Comparison of ENCODE assay signal across 1 cellular context in genomic region chr7:41046778-41047177, GRCh38.
TF ChIP-seq lines count a peak whose summit lies in the region.

No MANE protein-coding gene starts in this region.

TF ChIP-seq in H1, 55 proteins besides CTCF, POLR2A, EP300 and RAD21 (continued from another document):
- TF ChIP-seq SUZ12 (IDR thresholded peaks at IDR 0.05; ENCODE audit: low read length) = no peak
- TF ChIP-seq RFX5 (IDR thresholded peaks at IDR 0.05; ENCODE audit: borderline replicate concordance, low read depth, low read length) = no peak
- TF ChIP-seq BRCA1 (IDR thresholded peaks at IDR 0.05; ENCODE audit: low read depth, low read length) = no peak
- TF ChIP-seq BCL11A (IDR thresholded peaks at IDR 0.05; ENCODE audit: low read depth in 2 of 2, low read length in 2 of 2) = no peak
- no peak for TF ChIP-seq CHD2 (IDR thresholded peaks at IDR 0.05; ENCODE audit: low read length)
- TF ChIP-seq SP4 (IDR thresholded peaks at IDR 0.05; ENCODE audit: low read length) = no peak
- TF ChIP-seq RBBP5 (IDR thresholded peaks at IDR 0.05; ENCODE audit: borderline replicate concordance, low read depth, low read length) = no peak
- TF ChIP-seq JUND (IDR thresholded peaks at IDR 0.05; ENCODE audit: low read length) = no peak
- no peak for TF ChIP-seq POU5F1 (IDR thresholded peaks at IDR 0.05; ENCODE audit: low read depth, low read length)
- TF ChIP-seq SIX5 (IDR thresholded peaks at IDR 0.05; ENCODE audit: low read depth, low read length) = no peak
- TF ChIP-seq SRF (IDR thresholded peaks at IDR 0.05; ENCODE audit: low read depth, low read length) = no peak
- TF ChIP-seq SP2 (IDR thresholded peaks at IDR 0.05; ENCODE audit: low read length) = no peak
- no peak for TF ChIP-seq ATF2 (IDR thresholded peaks at IDR 0.05; ENCODE audit: low read length)
TF ChIP-seq in H1: peak in this region for 0.
